16 cellular contexts compared by ENCODE assay signal in the genomic region with DNA sequence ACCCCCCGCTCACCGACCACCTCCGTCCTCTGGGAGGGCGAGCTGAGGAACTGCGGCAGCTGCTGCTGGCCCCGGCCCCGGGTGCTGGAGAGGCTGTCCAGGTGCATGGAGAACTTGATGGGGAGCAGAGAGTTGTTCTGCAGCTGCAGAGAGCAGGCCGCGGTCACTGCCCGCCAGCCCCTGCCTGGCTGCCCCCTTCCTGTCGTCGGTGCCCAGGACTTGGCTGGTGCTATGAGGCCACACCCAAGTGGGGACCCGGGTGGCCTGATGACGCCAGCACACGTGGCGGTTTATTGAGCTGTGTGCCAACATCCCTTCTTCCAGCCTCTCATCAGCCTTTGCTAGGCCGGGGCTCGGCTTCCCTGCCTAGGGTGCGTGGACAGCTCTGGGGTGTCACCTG. TPM values are rescaled to one million over a fixed set of nuclear protein-coding genes. Genes with fewer than 3 reads are reported as not detected.
"Had no signal": no experiment of that assay in that cellular context is flagged by ENCODE, and none has a peak within 500 bp of the region (broad histone marks: within the 10 kb centered on the region; RNA-seq: fewer than 3 reads in every experiment).

No MANE protein-coding gene starts in this region.

- H3K4me3 ChIP-seq: esophagus squamous epithelium, lung, sigmoid colon, tibial nerve had no signal

- H3K27ac Mint-ChIP-seq: activated CD4-positive, alpha-beta memory T cell treated with anti-CD3 and anti-CD28 coated beads, Interleukin-2, amount 10 ng/mL, durations not matched to agents 7 days and 5 days; activated CD8-positive, alpha-beta memory T cell treated with anti-CD3 and anti-CD28 coated beads, Interleukin-2, amount 10 ng/mL, durations not matched to agents 7 days and 5 days; activated naive CD8-positive, alpha-beta T cell treated with anti-CD3 and anti-CD28 coated beads for 36 hours; natural killer cell treated with Interleukin-12 subunit alpha and Interleukin-12 subunit beta and Interleukin-15 and Interleukin-18, amount 100 ng/mL, for 72 hours had no signal

- H3K27me3 Mint-ChIP-seq: activated CD4-positive, alpha-beta memory T cell treated with anti-CD3 and anti-CD28 coated beads, Interleukin-2, amount 10 ng/mL, durations not matched to agents 7 days and 5 days; activated CD8-positive, alpha-beta memory T cell treated with anti-CD3 and anti-CD28 coated beads, Interleukin-2, amount 10 ng/mL, durations not matched to agents 7 days and 5 days; activated naive CD8-positive, alpha-beta T cell treated with anti-CD3 and anti-CD28 coated beads for 36 hours; natural killer cell treated with Interleukin-12 subunit alpha and Interleukin-12 subunit beta and Interleukin-15 and Interleukin-18, amount 100 ng/mL, for 72 hours had no signal

- H3K9me3 ChIP-seq: esophagus squamous epithelium, sigmoid colon, tibial nerve had no signal

- H3K27me3 ChIP-seq: sigmoid colon had no signal

- H3K27ac ChIP-seq: esophagus squamous epithelium, sigmoid colon, tibial nerve had no signal

- H3K4me3 Mint-ChIP-seq: activated CD4-positive, alpha-beta memory T cell treated with anti-CD3 and anti-CD28 coated beads, Interleukin-2, amount 10 ng/mL, durations not matched to agents 7 days and 5 days; activated CD8-positive, alpha-beta memory T cell treated with anti-CD3 and anti-CD28 coated beads, Interleukin-2, amount 10 ng/mL, durations not matched to agents 7 days and 5 days; activated naive CD8-positive, alpha-beta T cell treated with anti-CD3 and anti-CD28 coated beads for 36 hours; natural killer cell treated with Interleukin-12 subunit alpha and Interleukin-12 subunit beta and Interleukin-15 and Interleukin-18, amount 100 ng/mL, for 72 hours had no signal

- H3K36me3 Mint-ChIP-seq: activated CD8-positive, alpha-beta memory T cell treated with anti-CD3 and anti-CD28 coated beads, Interleukin-2, amount 10 ng/mL, durations not matched to agents 7 days and 5 days; activated naive CD8-positive, alpha-beta T cell treated with anti-CD3 and anti-CD28 coated beads for 36 hours; natural killer cell treated with Interleukin-12 subunit alpha and Interleukin-12 subunit beta and Interleukin-15 and Interleukin-18, amount 100 ng/mL, for 72 hours had no signal

- H3K9me3 Mint-ChIP-seq: activated CD4-positive, alpha-beta memory T cell treated with anti-CD3 and anti-CD28 coated beads, Interleukin-2, amount 10 ng/mL, durations not matched to agents 7 days and 5 days; activated naive CD8-positive, alpha-beta T cell treated with anti-CD3 and anti-CD28 coated beads for 36 hours; natural killer cell treated with Interleukin-12 subunit alpha and Interleukin-12 subunit beta and Interleukin-15 and Interleukin-18, amount 100 ng/mL, for 72 hours had no signal

- DNase-seq: activated CD4-positive, alpha-beta memory T cell treated with anti-CD3 and anti-CD28 coated beads, Interleukin-2, amount 10 ng/mL, durations not matched to agents 7 days and 5 days; activated CD4-positive, alpha-beta T cell treated with anti-CD3 and anti-CD28 coated beads for 48 hours; activated CD4-positive, CD25-positive, alpha-beta regulatory T cell; activated CD8-positive, alpha-beta memory T cell treated with anti-CD3 and anti-CD28 coated beads, Interleukin-2, amount 10 ng/mL, durations not matched to agents 7 days and 5 days; activated naive CD8-positive, alpha-beta T cell treated with anti-CD3 and anti-CD28 coated beads for 36 hours; amniotic stem cell; effector CD8-positive, alpha-beta T cell; esophagus squamous epithelium; left cardiac atrium; nucleus accumbens; sigmoid colon; stimulated activated naive CD8-positive, alpha-beta T cell treated with anti-CD3 and anti-CD28 coated beads, Interleukin-15, Interleukin-2, amounts not matched to agents 100 U/mL and 50 U/mL, for 24 hours; substantia nigra had no signal

- H3K36me3 ChIP-seq: esophagus squamous epithelium, sigmoid colon, tibial nerve had no signal

- ATAC-seq: activated CD8-positive, alpha-beta memory T cell treated with anti-CD3 and anti-CD28 coated beads, Interleukin-2, amount 10 ng/mL, durations not matched to agents 7 days and 5 days; left cardiac atrium; natural killer cell treated with Interleukin-12 subunit alpha and Interleukin-12 subunit beta and Interleukin-15 and Interleukin-18, amount 100 ng/mL, for 72 hours; stimulated activated naive CD8-positive, alpha-beta T cell treated with anti-CD3 and anti-CD28 coated beads, Interleukin-15, Interleukin-2, amounts not matched to agents 100 U/mL and 50 U/mL, for 24 hours had no signal

- H3K4me1 ChIP-seq: sigmoid colon had no signal

RNA-seq across cellular contexts. Expression of gene TMEM52, which starts 5.3 kb away (rescaled TPM):
- total RNA-seq: activated CD4-positive, alpha-beta memory T cell treated with anti-CD3 and anti-CD28 coated beads, Interleukin-2, amount 10 ng/mL, durations not matched to agents 7 days and 5 days; activated CD8-positive, alpha-beta memory T cell treated with anti-CD3 and anti-CD28 coated beads, Interleukin-2, amount 10 ng/mL, durations not matched to agents 7 days and 5 days had no signal
